In genomic region chr11:66720223-66720898, GRCh38 we compare ENCODE assay signal across 8 cellular contexts. TPM values are rescaled to one million over a fixed set of nuclear protein-coding genes. Genes with fewer than 3 reads are reported as not detected.
DNase-seq lines count a peak whose midpoint lies in the region; ATAC-seq and TF ChIP-seq lines count a peak whose summit lies in the region.

No MANE protein-coding gene starts in this region.

- H3K4me1 ChIP-seq in sigmoid colon, result no peaks in the 10 kb centered on the region

- TF ChIP-seq POLR2A in sigmoid colon (IDR thresholded peaks at IDR 0.05), result no peak

- no peak for TF ChIP-seq EP300 in sigmoid colon (IDR thresholded peaks at IDR 0.05)

- WGBS in sigmoid colon, 2 donors, result 19 to 50% methylated on average over 15 of the region's 15 CpGs

- CTCF ChIA-PET in HEK293T (lab: Yijun Ruan, JAX), result interaction anchor here (0.7 to 1.2 kb wide), 2 partner anchors 23 to 71 kb away, joined by 3 read pairs; no protein-coding TSS in a partner anchor

- POLR2A ChIA-PET in HEK293T (lab: Yijun Ruan, JAX), result interaction anchor here (2.1 kb wide), 1 partner anchor 9 kb away, joined by 4 read pairs; no protein-coding TSS in a partner anchor

- TF ChIP-seq CTCF in sigmoid colon (IDR thresholded peaks at IDR 0.05), result no peak

- ATAC-seq in HG03354 (IDR thresholded peaks at IDR 0.05; ENCODE audit: poor library complexity, severe bottlenecking, unreplicated experiment), result no peak

- H3K36me3 ChIP-seq in sigmoid colon, result no peaks in the 10 kb centered on the region

- DNase-seq in EL (peak; percentile 70), NCI-H187 treated with DMSO at 0.1 percent for 48 hours (lab: John Stamatoyannopoulos, UW) (peak; percentile 96), iPS DF 19.7 (ENCODE audit: low read depth, low spot score) (peak; percentile 87), HEK293T (ENCODE audit: extremely low spot score) (no peak), sigmoid colon (no peak)
- peak; percentile 58 to 72 for DNase-seq in activated T-cell treated with anti-CD3 and anti-CD28 coated beads, Interleukin-2, amount 50 U/mL, for 48 hours
- DNase-seq in stimulated activated CD4-positive, alpha-beta T cell treated with anti-CD3 and anti-CD28 coated beads, Interleukin-2, amount 100 ng/mL, for 4 hours (ENCODE audit: low read depth), result peak; percentile 16

- H3K4me3 ChIP-seq in sigmoid colon, result no peak overlapping the region

- intact Hi-C loops in sigmoid colon (cut with DNase I), result no loop called here

- H3K9me3 ChIP-seq in sigmoid colon, result no peaks in the 10 kb centered on the region

- H3K27me3 ChIP-seq in sigmoid colon, result peaks cover 0 to 37% (median 12%) of the 10 kb centered on the region in 3 donors

- H3K27ac ChIP-seq in sigmoid colon, result no peak overlapping the region

TF ChIP-seq in HEK293T, 16 proteins besides CTCF, POLR2A, EP300 and RAD21:
- no peak for TF ChIP-seq CTBP1 (IDR thresholded peaks at IDR 0.05; ENCODE audit: borderline replicate concordance)
- no peak for TF ChIP-seq ELF4 (IDR thresholded peaks at IDR 0.05)
- TF ChIP-seq TARDBP (IDR thresholded peaks at IDR 0.05), result no peak
- TF ChIP-seq SP1 (IDR thresholded peaks at IDR 0.05), result no peak
- TF ChIP-seq PKNOX1 (IDR thresholded peaks at IDR 0.05), result no peak
- no peak for TF ChIP-seq ZNF384 (IDR thresholded peaks at IDR 0.05)
- TF ChIP-seq L3MBTL2 (conservative IDR thresholded peaks at IDR 0.05), result no peak
- no peak for TF ChIP-seq FOXM1 (IDR thresholded peaks at IDR 0.05; ENCODE audit: borderline replicate concordance)
- no peak for TF ChIP-seq LEF1 (IDR thresholded peaks at IDR 0.05; ENCODE audit: borderline replicate concordance)
- TF ChIP-seq NFRKB (IDR thresholded peaks at IDR 0.05), result no peak
- no peak for TF ChIP-seq ARNT (IDR thresholded peaks at IDR 0.05)
- TF ChIP-seq BHLHE40 (IDR thresholded peaks at IDR 0.05; ENCODE audit: borderline replicate concordance), result no peak
- TF ChIP-seq FOXK2 (IDR thresholded peaks at IDR 0.05), result no peak
- TF ChIP-seq HDGF (IDR thresholded peaks at IDR 0.05; ENCODE audit: borderline replicate concordance), result no peak
- no peak for TF ChIP-seq FOXA1 (IDR thresholded peaks at IDR 0.05)
- no peak for TF ChIP-seq SUZ12 (IDR thresholded peaks at IDR 0.05)

RNA-seq across cellular contexts. Expression of gene SPTBN2, which starts 8.7 kb away (rescaled TPM):
- total RNA-seq in sigmoid colon, result 1 to 10 TPM in 3 of 4 donors, under 1 TPM in 1; 0.33 to 4.9 (median 2.7) TPM
- polyA plus RNA-seq in sigmoid colon, result 1 to 10 TPM; 1.4 to 5.7 (median 4.2) TPM

RNA-seq across cellular contexts. Expression of gene RBM4B, which starts 42.7 kb away (rescaled TPM):
- 10 to 100 TPM; 14.0 to 30.7 (median 16.6) TPM for total RNA-seq in sigmoid colon
- polyA plus RNA-seq in sigmoid colon, result 10 to 100 TPM in 2 of 3 donors, 1 to 10 TPM in 1; 6.6 to 12.8 (median 10.4) TPM

Comparison
In these comparisons a context has a peak if more than half of its experiments do, and no peak if none do; other contexts are left out.
1. DNase-seq: peak in EL (single experiment), NCI-H187 treated with DMSO at 0.1 percent for 48 hours (single experiment), activated T-cell treated with anti-CD3 and anti-CD28 coated beads, Interleukin-2, amount 50 U/mL, for 48 hours (2 of 2), iPS DF 19.7 (single experiment) and stimulated activated CD4-positive, alpha-beta T cell treated with anti-CD3 and anti-CD28 coated beads, Interleukin-2, amount 100 ng/mL, for 4 hours (single experiment); none in HEK293T (single experiment) and sigmoid colon (single experiment).